Comparison of ENCODE assay signal across 8 cellular contexts in the genomic region with DNA sequence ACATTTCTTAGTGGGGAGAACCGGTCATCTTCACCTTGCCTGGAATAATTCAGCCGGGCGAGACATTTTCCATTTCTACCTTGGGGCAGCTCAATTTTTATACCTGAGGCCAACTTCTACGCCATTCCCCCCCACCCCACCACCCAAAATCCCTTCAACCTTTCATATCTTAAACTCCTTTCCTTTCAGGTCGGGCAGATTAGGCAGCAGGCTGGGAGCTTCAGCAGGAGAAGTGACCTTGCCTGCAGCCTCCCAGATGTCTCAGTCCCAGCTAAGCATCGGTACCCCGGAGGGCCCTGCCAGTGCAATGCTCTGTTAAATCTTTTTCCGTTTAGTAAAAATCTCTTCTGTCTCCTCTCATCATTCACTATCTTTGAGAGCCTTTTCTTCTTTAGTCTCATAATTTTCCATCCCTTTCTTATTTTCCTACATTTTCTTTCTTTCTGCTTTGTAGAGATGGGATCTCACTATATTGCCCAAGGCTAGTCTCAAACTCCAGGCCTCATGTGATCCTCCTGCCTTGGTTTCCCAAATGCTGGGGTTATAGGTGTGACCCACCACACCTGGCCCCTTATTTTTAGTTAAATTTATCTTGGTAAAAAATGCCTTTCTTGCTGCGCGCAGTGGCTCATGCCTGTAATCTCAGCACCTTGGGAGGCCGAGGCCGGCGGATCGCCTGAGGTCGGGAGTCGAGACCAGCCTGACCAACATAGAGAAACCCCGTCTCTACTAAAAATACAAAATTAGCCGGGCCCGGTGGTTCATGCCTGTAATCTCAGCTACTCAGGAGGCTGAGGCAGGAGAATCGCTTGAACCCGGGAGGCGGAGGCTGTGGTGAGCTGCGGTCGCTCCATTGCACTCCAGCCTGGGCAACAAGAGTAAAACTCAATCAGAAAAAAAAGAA. TPM values are rescaled to one million over a fixed set of nuclear protein-coding genes. Genes with fewer than 3 reads are reported as not detected.
DNase-seq lines count a peak whose midpoint lies in the region; ATAC-seq and TF ChIP-seq lines count a peak whose summit lies in the region.

No MANE protein-coding gene starts in this region.

- TF ChIP-seq POLR2A in vagina (IDR thresholded peaks at IDR 0.05) (no peak), body of pancreas (IDR thresholded peaks at IDR 0.05) (no peak)

- 69 to 74% methylated on average over 24 of the region's 24 CpGs for WGBS in body of pancreas, 2 donors

- DNase-seq in stimulated activated CD4-positive, alpha-beta T cell treated with anti-CD3 and anti-CD28 coated beads, Interleukin-15, amount 100 ng/mL, for 24 hours: peak; percentile 50
- DNase-seq in stimulated activated CD4-positive, alpha-beta T cell treated with anti-CD3 and anti-CD28 coated beads, Interleukin-2, amount 100 ng/mL, for 48 hours: no peak
- DNase-seq in choroid plexus epithelial cell (ENCODE audit: low read depth) (peak; percentile 26), mesenteric fat pad (ENCODE audit: low spot score) (peak; percentile 74), vagina (ENCODE audit: extremely low spot score in 2 of 2) (no peak), body of pancreas (no peak)

- H3K27ac ChIP-seq in vagina: peak overlapping the region; percentile 83
- peak overlapping the region in 2 of 4 donors; percentile 13 to 68 for H3K27ac ChIP-seq in body of pancreas

- H3K27me3 ChIP-seq in vagina (no peaks in the 10 kb centered on the region), body of pancreas (no peaks in the 10 kb centered on the region)

- TF ChIP-seq CTCF in choroid plexus epithelial cell (conservative IDR thresholded peaks at IDR 0.05; ENCODE audit: low read depth, low read length) (no peak), vagina (IDR thresholded peaks at IDR 0.05) (no peak), body of pancreas (IDR thresholded peaks at IDR 0.05) (no peak)

- H3K36me3 ChIP-seq in vagina (peaks cover 0 to 26% of the 10 kb centered on the region in 2 donors), body of pancreas (replicated peaks in 1 of 2; ENCODE audit: insufficient read depth in 1 of 2, low read depth in 2 of 2) (no peaks in the 10 kb centered on the region)

- ATAC-seq in body of pancreas (no peak), GM18502 (IDR thresholded peaks at IDR 0.05; ENCODE audit: poor library complexity, unreplicated experiment) (no peak), GM21619 (IDR thresholded peaks at IDR 0.05; ENCODE audit: unreplicated experiment) (no peak)

- no peaks in the 10 kb centered on the region for H3K9me3 ChIP-seq in vagina
- H3K9me3 ChIP-seq in body of pancreas: no peaks in the 10 kb centered on the region

- intact Hi-C loops in vagina (cut with DNase I): loop anchor here (2.0 kb wide), 1 partner anchor 60 kb away; no protein-coding TSS in a partner anchor
- intact Hi-C loops in body of pancreas (cut with DNase I): no loop called here

- H3K4me3 ChIP-seq in choroid plexus epithelial cell (ENCODE audit: low read depth, low read length) (peak overlapping the region; percentile 75), vagina (peak overlapping the region; percentile 54 to 61), body of pancreas (no peak overlapping the region)

- peaks cover 22% of the 10 kb centered on the region for H3K4me1 ChIP-seq in vagina
- H3K4me1 ChIP-seq in body of pancreas: no peaks in the 10 kb centered on the region

RNA-seq across cellular contexts. Expression of gene SLC2A3, which starts 1.2 kb away (rescaled TPM):
- total RNA-seq in mesenteric fat pad (238 TPM), vagina (71.7 TPM), body of pancreas (1 to 10 TPM; 6.6 to 9.6 TPM)

Comparison
In these comparisons a context has a peak if more than half of its experiments do, and no peak if none do; other contexts are left out.
1. DNase-seq: peak in stimulated activated CD4-positive, alpha-beta T cell treated with anti-CD3 and anti-CD28 coated beads, Interleukin-15, amount 100 ng/mL, for 24 hours (single experiment), choroid plexus epithelial cell (single experiment) and mesenteric fat pad (single experiment); none in stimulated activated CD4-positive, alpha-beta T cell treated with anti-CD3 and anti-CD28 coated beads, Interleukin-2, amount 100 ng/mL, for 48 hours (0 of 2), vagina (0 of 2) and body of pancreas (0 of 4).
2. H3K4me3 ChIP-seq: peak in choroid plexus epithelial cell (single experiment) and vagina (2 of 2); none in body of pancreas (0 of 2).